Comparison of ENCODE assay signal across 17 cellular contexts in the genomic region with DNA sequence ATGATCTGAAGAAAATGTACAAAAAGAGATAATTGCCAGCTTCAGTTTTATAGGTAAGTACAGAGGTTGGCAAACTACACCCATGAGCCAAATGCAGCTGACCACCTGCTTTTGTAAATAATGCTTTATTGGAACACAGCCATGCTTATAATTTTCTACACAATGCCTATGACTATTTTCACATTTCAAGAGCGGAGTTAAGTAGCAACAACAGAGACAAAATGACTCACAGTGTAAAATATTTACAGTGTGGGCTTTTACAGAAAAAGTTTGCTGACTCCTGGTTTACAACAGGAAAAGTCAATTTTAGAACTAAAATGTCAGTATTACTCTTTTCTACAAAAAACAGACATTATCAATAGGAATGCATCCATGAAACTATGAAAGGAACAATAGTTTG. TPM values are rescaled to one million over a fixed set of nuclear protein-coding genes. Genes with fewer than 3 reads are reported as not detected.
A peak's percentile ranks its signal among the peaks of the same experiment; 100 is the strongest.
DNase-seq lines count a peak whose midpoint lies in the region; ATAC-seq, FAIRE-seq and TF ChIP-seq lines count a peak whose summit lies in the region.
"Had no signal": no experiment of that assay in that cellular context is flagged by ENCODE, and none has a peak within 500 bp of the region (broad histone marks: within the 10 kb centered on the region; RNA-seq: fewer than 3 reads in every experiment).

No MANE protein-coding gene starts in this region.

- TF ChIP-seq CTCF in endothelial cell of umbilical vein (IDR thresholded peaks at IDR 0.05; ENCODE audit: extremely low read depth in 1 of 2, insufficient read depth in 1 of 2, low read depth in 1 of 2, low read length in 2 of 2), result no peak
- no peak for TF ChIP-seq CTCF in stomach (IDR thresholded peaks at IDR 0.05)

- 84 to 95% (median 91%) methylated on average over 1 of the region's 1 CpG for WGBS in stomach, 5 donors

- no peaks in the 10 kb centered on the region for H3K9me3 ChIP-seq in endothelial cell of umbilical vein (replicated peaks; ENCODE audit: control insufficient read depth, insufficient read depth, low read length)
- H3K9me3 ChIP-seq in stomach, result no peaks in the 10 kb centered on the region
- H3K9me3 ChIP-seq: tibial nerve had no signal

- no peak for TF ChIP-seq POLR2A in endothelial cell of umbilical vein (IDR thresholded peaks at IDR 0.05; ENCODE audit: low read depth, low read length)
- TF ChIP-seq POLR2A in stomach (IDR thresholded peaks at IDR 0.05), result no peak

- H3K27me3 ChIP-seq in endothelial cell of umbilical vein (ENCODE audit: control insufficient read depth in 2 of 2, insufficient read depth in 2 of 2, low read length in 2 of 2) (no peaks in the 10 kb centered on the region), stomach (no peaks in the 10 kb centered on the region)
- H3K27me3 ChIP-seq: tibial nerve had no signal

- H3K36me3 ChIP-seq in endothelial cell of umbilical vein (ENCODE audit: control insufficient read depth in 2 of 2, extremely low read depth in 1 of 2, insufficient read depth in 2 of 2, low read length in 2 of 2), result peaks cover 0 to 7% of the 10 kb centered on the region in 2 experiments
- H3K36me3 ChIP-seq in stomach, result peaks cover 5 to 99% (median 96%) of the 10 kb centered on the region in 4 donors

- H2AFZ ChIP-seq in endothelial cell of umbilical vein (ENCODE audit: low read depth, low read length), result no peak overlapping the region

- TF ChIP-seq EP300 in stomach (IDR thresholded peaks at IDR 0.05), result no peak

- no peak for ATAC-seq in HG03025 (IDR thresholded peaks at IDR 0.05; ENCODE audit: low FRiP score, unreplicated experiment)
- ATAC-seq: activated CD8-positive, alpha-beta T cell treated with anti-CD3 and anti-CD28 coated beads, Interleukin-2, amount 10 ng/mL, durations not matched to agents 7 days and 5 days; HepG2 had no signal

- H3K4me1 ChIP-seq in endothelial cell of umbilical vein (ENCODE audit: control insufficient read depth, extremely low read depth, insufficient read depth, low read length) (peaks cover 2% of the 10 kb centered on the region), stomach (no peaks in the 10 kb centered on the region)
- H3K4me1 ChIP-seq: tibial nerve had no signal

- H3K9ac ChIP-seq in endothelial cell of umbilical vein (replicated peaks; ENCODE audit: extremely low read depth, insufficient read depth, low read length), result no peak overlapping the region

- dilution Hi-C loops in endothelial cell of umbilical vein (cut with MboI; ENCODE audit: extremely low pct_ligation_motif_present, low sequenced_read_pairs), result no loop called here

- POLR2A ChIA-PET in endothelial cell of umbilical vein (lab: Charles Lee), result no interaction called here

- DNase-seq in NCI-H146 (lab: John Stamatoyannopoulos, UW) (peak; percentile 4), NCI-H146 treated with DMSO at 0.1 percent for 48 hours (lab: John Stamatoyannopoulos, UW; ENCODE audit: unreplicated experiment) (no peak), NCI-H748 (lab: John Stamatoyannopoulos, UW; ENCODE audit: unreplicated experiment) (peak; percentile 92), endothelial cell of umbilical vein (ENCODE audit: low read depth, low spot score) (peak; percentile 55), RKO (ENCODE audit: low spot score) (no peak), stomach (no peak), activated gamma-delta T cell treated with Interleukin-2 at 50 U/mL for 16 hours (no peak)
- DNase-seq: 8988T; activated CD8-positive, alpha-beta T cell treated with anti-CD3 and anti-CD28 coated beads, Interleukin-2, amount 10 ng/mL, durations not matched to agents 7 days and 5 days; activated naive CD4-positive, alpha-beta T cell treated with anti-CD3 and anti-CD28 coated beads, Interleukin-2, amount 10 ng/mL, durations not matched to agents 7 days and 5 days; GOT3; NCI-H2171; nephron progenitor cell; T1000 had no signal

- peak; percentile 62 for FAIRE-seq in endothelial cell of umbilical vein (lab: Jason Lieb, UNC)
- FAIRE-seq: HepG2 had no signal

- no peak overlapping the region for H3K4me2 ChIP-seq in endothelial cell of umbilical vein (ENCODE audit: insufficient read depth, low read length)

- no peaks in the 10 kb centered on the region for H4K20me1 ChIP-seq in endothelial cell of umbilical vein (replicated peaks; ENCODE audit: control insufficient read depth, extremely low read depth, insufficient read depth, low read length)

- H3K79me2 ChIP-seq in endothelial cell of umbilical vein (ENCODE audit: control insufficient read depth, insufficient read depth, low read length), result no peaks in the 10 kb centered on the region

- BruUV-seq in endothelial cell of umbilical vein (replicated peaks; lab: Mats Ljungman, UMichigan), result no TSS peak

- intact Hi-C loops in endothelial cell of umbilical vein (cut with micrococcal nuclease) (no loop called here), stomach (cut with DNase I; ENCODE audit: low total_unique reads) (no loop called here)

- H3K4me3 ChIP-seq in endothelial cell of umbilical vein (replicated peaks in 1 of 3; ENCODE audit: insufficient read depth in 1 of 3, low read depth in 1 of 3, low read length in 3 of 3), result no peak overlapping the region
- H3K4me3 ChIP-seq in stomach, result no peak overlapping the region
- H3K4me3 ChIP-seq: tibial nerve had no signal

- CTCF ChIA-PET in endothelial cell of umbilical vein (lab: Charles Lee), result interaction anchor here (1.5 kb wide), 1 partner anchor 11 kb away, joined by 5 read pairs; no protein-coding TSS in a partner anchor

- no peak overlapping the region for H3K27ac ChIP-seq in endothelial cell of umbilical vein (ENCODE audit: insufficient read depth, low read depth, low read length)
- no peak overlapping the region for H3K27ac ChIP-seq in stomach
- H3K27ac ChIP-seq: tibial nerve had no signal

- no peaks in the 10 kb centered on the region for H3K9me1 ChIP-seq in endothelial cell of umbilical vein (replicated peaks; ENCODE audit: control insufficient read depth, extremely low read depth, insufficient read depth, low read length)

TF ChIP-seq in endothelial cell of umbilical vein, 7 proteins besides CTCF, POLR2A, EP300 and RAD21:
- TF ChIP-seq EZH2 (IDR thresholded peaks at IDR 0.05; ENCODE audit: borderline replicate concordance, low read depth, low read length, severe bottlenecking) (no peak), FOS (IDR thresholded peaks at IDR 0.05; ENCODE audit: borderline replicate concordance, insufficient read depth, low read length) (no peak), GATA2 (IDR thresholded peaks at IDR 0.05; ENCODE audit: insufficient read depth, insufficient read length, low read depth, low read length) (no peak), JUN (IDR thresholded peaks at IDR 0.05; ENCODE audit: borderline replicate concordance, insufficient read depth, insufficient read length, low read depth) (no peak), POLR2AphosphoS5 (IDR thresholded peaks at IDR 0.05; ENCODE audit: insufficient read depth, low read depth, low read length) (no peak), MYC (IDR thresholded peaks at IDR 0.05; ENCODE audit: low read depth, low read length) (no peak)
- TF ChIP-seq, protein P1, sequence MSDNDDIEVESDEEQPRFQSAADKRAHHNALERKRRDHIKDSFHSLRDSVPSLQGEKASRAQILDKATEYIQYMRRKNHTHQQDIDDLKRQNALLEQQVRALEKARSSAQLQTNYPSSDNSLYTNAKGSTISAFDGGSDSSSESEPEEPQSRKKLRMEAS (IDR thresholded peaks at IDR 0.05; ENCODE audit: insufficient read depth, insufficient read length), result no peak
TF ChIP-seq in endothelial cell of umbilical vein: peak in this region for 0.

RNA-seq across cellular contexts. Expression of a gene that starts 26.0 kb away (rescaled TPM):
- 13.5 and 15.7 TPM in 2 replicates for total RNA-seq in endothelial cell of umbilical vein
- polyA plus RNA-seq in endothelial cell of umbilical vein, result 1.2 and 1.8 TPM in 2 replicates
- polyA plus RNA-seq in endothelial cell of umbilical vein (2011; cell fraction: cytosol; rRNA removed), result 2.7 and 2.9 TPM in 2 replicates
- polyA plus RNA-seq in endothelial cell of umbilical vein (2011; cell fraction: nucleus; rRNA removed), result 5.9 and 6.2 TPM in 2 replicates
- polyA plus RNA-seq in endothelial cell of umbilical vein (2012), result 13.5 and 18.4 TPM in 2 replicates
- 1.3 and 2.5 TPM in 2 replicates for polyA minus RNA-seq in endothelial cell of umbilical vein
- 2.5 TPM for polyA minus RNA-seq in endothelial cell of umbilical vein (2011; cell fraction: cytosol; rRNA and poly(A)+ RNA removed)
- polyA minus RNA-seq in endothelial cell of umbilical vein (2011; cell fraction: nucleus; rRNA and poly(A)+ RNA removed), result 5.8 and 5.9 TPM in 2 replicates
- total RNA-seq in stomach, result 10 to 100 TPM in 3 of 5 donors, 1 to 10 TPM in 2; 2.9 to 24.0 (median 17.0) TPM
- polyA plus RNA-seq in stomach, result 10 to 100 TPM in 1 of 3 donors, 1 to 10 TPM in 2; 6.5 to 14.8 (median 8.2) TPM

Comparison
In these comparisons a context has a peak if more than half of its experiments do, and no peak if none do; other contexts are left out.
1. DNase-seq: peak in NCI-H146 (single experiment), NCI-H748 (single experiment) and endothelial cell of umbilical vein (single experiment); none in NCI-H146 treated with DMSO at 0.1 percent for 48 hours (single experiment), RKO (single experiment), stomach (single experiment) and activated gamma-delta T cell treated with Interleukin-2 at 50 U/mL for 16 hours (single experiment).